9 cellular contexts compared by ENCODE assay signal in the genomic region with DNA sequence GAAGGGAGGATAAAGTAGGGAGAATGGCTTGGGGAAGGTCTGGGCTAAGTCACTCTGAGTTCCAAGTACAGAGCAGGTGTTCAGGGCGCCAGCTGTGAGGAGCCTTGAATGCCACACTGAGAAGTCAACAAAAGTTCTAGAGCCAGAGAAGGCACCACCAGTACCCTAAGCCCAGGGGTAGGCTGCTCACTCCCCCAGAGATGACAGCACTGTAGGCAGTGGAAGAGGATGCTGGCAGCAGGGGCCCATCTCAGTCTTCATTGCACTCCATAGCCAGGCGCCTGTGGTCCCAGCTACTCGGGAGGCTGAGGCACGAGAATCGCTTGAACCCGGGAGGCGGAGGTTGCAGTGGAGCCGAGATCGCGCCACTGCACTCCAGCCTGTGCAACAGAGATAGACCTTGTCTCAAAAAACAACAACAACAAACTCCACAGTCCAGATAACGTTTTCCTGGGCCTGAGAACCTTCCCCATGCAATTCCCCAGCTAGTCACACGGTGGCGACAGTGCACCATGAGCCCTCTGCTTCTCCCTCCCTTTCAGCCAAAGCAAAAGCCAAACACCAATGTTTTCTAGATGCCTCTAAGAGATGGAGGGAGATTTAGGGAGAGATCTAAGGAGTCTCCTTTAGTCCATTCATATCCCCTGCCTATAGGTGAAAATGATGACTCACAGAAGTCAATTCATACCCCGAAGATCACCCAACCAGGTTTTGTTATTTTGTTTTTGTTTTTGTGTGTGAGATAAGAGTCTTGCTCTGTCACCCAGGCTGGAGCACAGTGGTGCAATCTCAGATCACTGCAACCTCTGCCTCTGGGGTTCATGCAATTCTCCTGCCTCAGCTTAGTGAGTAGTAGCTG. TPM values are rescaled to one million over a fixed set of nuclear protein-coding genes. Genes with fewer than 3 reads are reported as not detected.
DNase-seq lines count a peak whose midpoint lies in the region; ATAC-seq and TF ChIP-seq lines count a peak whose summit lies in the region.
"Had no signal": no experiment of that assay in that cellular context is flagged by ENCODE, and none has a peak within 500 bp of the region (broad histone marks: within the 10 kb centered on the region; RNA-seq: fewer than 3 reads in every experiment).

No MANE protein-coding gene starts in this region.

- no peaks in the 10 kb centered on the region for H3K4me1 ChIP-seq in endodermal cell (ENCODE audit: control insufficient read depth, insufficient read depth, low read length)

- no peak overlapping the region for H3K27ac ChIP-seq in endodermal cell (ENCODE audit: low read depth, low read length)
- H3K27ac ChIP-seq: epithelial cell of prostate had no signal

- H3K27ac Mint-ChIP-seq in activated CD8-positive, alpha-beta memory T cell treated with anti-CD3 and anti-CD28 coated beads, Interleukin-2, amount 10 ng/mL, durations not matched to agents 7 days and 5 days = peak overlapping the region; percentile 60
- H3K27ac Mint-ChIP-seq in endodermal cell = no peak overlapping the region

- H3K4me3 Mint-ChIP-seq in activated CD8-positive, alpha-beta memory T cell treated with anti-CD3 and anti-CD28 coated beads, Interleukin-2, amount 10 ng/mL, durations not matched to agents 7 days and 5 days = no peak overlapping the region
- no peak overlapping the region for H3K4me3 Mint-ChIP-seq in endodermal cell

- no peaks in the 10 kb centered on the region for H3K27me3 Mint-ChIP-seq in activated CD8-positive, alpha-beta memory T cell treated with anti-CD3 and anti-CD28 coated beads, Interleukin-2, amount 10 ng/mL, durations not matched to agents 7 days and 5 days
- peaks cover 9% of the 10 kb centered on the region for H3K27me3 Mint-ChIP-seq in endodermal cell (ENCODE audit: insufficient read depth)

- ATAC-seq in HG03378 (IDR thresholded peaks at IDR 0.05; ENCODE audit: unreplicated experiment) = peak; percentile 66
- peak; percentile 60 for ATAC-seq in activated CD8-positive, alpha-beta memory T cell treated with anti-CD3 and anti-CD28 coated beads, Interleukin-2, amount 10 ng/mL, durations not matched to agents 7 days and 5 days
- no peak for ATAC-seq in GM21447 (IDR thresholded peaks at IDR 0.05; ENCODE audit: unreplicated experiment)

- DNase-seq in EH (ENCODE audit: low read depth) (peak; percentile 75), NOMO-1 treated with DMSO at 0.1 percent for 48 hours (lab: John Stamatoyannopoulos, UW; ENCODE audit: unreplicated experiment) (peak; percentile 58), endodermal cell (peak; percentile 94), middle frontal gyrus (ENCODE audit: extremely low spot score, low spot score) (peak; percentile 62)
- DNase-seq in activated CD8-positive, alpha-beta memory T cell treated with anti-CD3 and anti-CD28 coated beads, Interleukin-2, amount 10 ng/mL, durations not matched to agents 7 days and 5 days = peak; percentile 86
- DNase-seq in stimulated activated CD8-positive, alpha-beta memory T cell treated with anti-CD3 and anti-CD28 coated beads, Interleukin-4, amount 100 ng/mL, for 24 hours (ENCODE audit: low read depth) = peak; percentile 58

- 0 to 20% methylated on average over 3 to 14 of the region's 14 CpGs for WGBS in endodermal cell (ENCODE audit: insufficient coverage in 1 of 2, insufficient read length in 1 of 2), 2 experiments

- CTCF ChIA-PET in activated CD8-positive, alpha-beta memory T cell treated with anti-CD3 and anti-CD28 coated beads, Interleukin-2, amount 10 ng/mL, durations not matched to agents 7 days and 5 days (lab: Charles Lee) = interaction anchor here (0.6 to 7.0 kb wide), 54 partner anchors 9 to 455 kb away, joined by 3 to 93 read pairs (median 4); partner anchors contain the start of genes FGFR4, HK3, LMAN2 and MXD3

- no peaks in the 10 kb centered on the region for H3K9me3 ChIP-seq in endodermal cell (ENCODE audit: control insufficient read depth, low read length)

- H3K4me3 ChIP-seq in endodermal cell (ENCODE audit: low read length) = no peak overlapping the region

- peaks cover 30% of the 10 kb centered on the region for H3K4me1 Mint-ChIP-seq in activated CD8-positive, alpha-beta memory T cell treated with anti-CD3 and anti-CD28 coated beads, Interleukin-2, amount 10 ng/mL, durations not matched to agents 7 days and 5 days
- H3K4me1 Mint-ChIP-seq in endodermal cell = peaks cover 14% of the 10 kb centered on the region

- H3K9ac ChIP-seq in endodermal cell (ENCODE audit: extremely low read depth, low read length, poor library complexity, severe bottlenecking) = no peak overlapping the region

- H3K9me3 Mint-ChIP-seq in activated CD8-positive, alpha-beta memory T cell treated with anti-CD3 and anti-CD28 coated beads, Interleukin-2, amount 10 ng/mL, durations not matched to agents 7 days and 5 days (ENCODE audit: low read depth) = no peaks in the 10 kb centered on the region
- peaks cover 4% of the 10 kb centered on the region for H3K9me3 Mint-ChIP-seq in endodermal cell

- H3K36me3 ChIP-seq in endodermal cell (ENCODE audit: control insufficient read depth, insufficient read depth, low read length) = no peaks in the 10 kb centered on the region

- H3K27me3 ChIP-seq in endodermal cell (ENCODE audit: control insufficient read depth, insufficient read depth, low read length, poor library complexity, severe bottlenecking) = no peaks in the 10 kb centered on the region

- no peaks in the 10 kb centered on the region for H3K36me3 Mint-ChIP-seq in activated CD8-positive, alpha-beta memory T cell treated with anti-CD3 and anti-CD28 coated beads, Interleukin-2, amount 10 ng/mL, durations not matched to agents 7 days and 5 days
- H3K36me3 Mint-ChIP-seq in endodermal cell (ENCODE audit: low read depth) = no peaks in the 10 kb centered on the region

- peak; percentile 98 for TF ChIP-seq CTCF in endodermal cell (conservative IDR thresholded peaks at IDR 0.05)

RNA-seq across cellular contexts. Expression of gene NSD1, which starts 19.8 kb away (rescaled TPM):
- total RNA-seq in activated CD8-positive, alpha-beta memory T cell treated with anti-CD3 and anti-CD28 coated beads, Interleukin-2, amount 10 ng/mL, durations not matched to agents 7 days and 5 days = 100 to 1,000 TPM in 1 of 2 experiments, 10 to 100 TPM in 1; 94.6 to 114 TPM
- total RNA-seq in endodermal cell = 100 to 1,000 TPM; 150 to 190 TPM
- polyA plus RNA-seq in endodermal cell (2013, experiment 1 of 2) = 36.0 TPM
- polyA plus RNA-seq in endodermal cell (2013, experiment 2 of 2) = 38.8 TPM

RNA-seq across cellular contexts. Expression of gene FGFR4, which starts 27.1 kb away (rescaled TPM):
- 1 to 10 TPM in 1 of 2 experiments, under 1 TPM in 1; 0.29 to 1.1 TPM for total RNA-seq in activated CD8-positive, alpha-beta memory T cell treated with anti-CD3 and anti-CD28 coated beads, Interleukin-2, amount 10 ng/mL, durations not matched to agents 7 days and 5 days
- total RNA-seq in endodermal cell = 100 to 1,000 TPM; 123 to 131 TPM
- polyA plus RNA-seq in endodermal cell (2013, experiment 1 of 2) = 26.6 TPM
- 22.8 TPM for polyA plus RNA-seq in endodermal cell (2013, experiment 2 of 2)

Comparison
In these comparisons a context has a peak if more than half of its experiments do, and no peak if none do; other contexts are left out.
1. RNA of gene FGFR4, which starts 27.1 kb away (total RNA-seq): 123 to 131 TPM in endodermal cell; 0.29 to 1.1 TPM in activated CD8-positive, alpha-beta memory T cell treated with anti-CD3 and anti-CD28 coated beads, Interleukin-2, amount 10 ng/mL, durations not matched to agents 7 days and 5 days; every median in the first group is over 10 times any median in the second.
2. Peak in every context shown above with its lines, with median percentiles within 50 percentile points of each other: DNase-seq.